ENCODE assay signal across 17 cellular contexts in the genomic region with DNA sequence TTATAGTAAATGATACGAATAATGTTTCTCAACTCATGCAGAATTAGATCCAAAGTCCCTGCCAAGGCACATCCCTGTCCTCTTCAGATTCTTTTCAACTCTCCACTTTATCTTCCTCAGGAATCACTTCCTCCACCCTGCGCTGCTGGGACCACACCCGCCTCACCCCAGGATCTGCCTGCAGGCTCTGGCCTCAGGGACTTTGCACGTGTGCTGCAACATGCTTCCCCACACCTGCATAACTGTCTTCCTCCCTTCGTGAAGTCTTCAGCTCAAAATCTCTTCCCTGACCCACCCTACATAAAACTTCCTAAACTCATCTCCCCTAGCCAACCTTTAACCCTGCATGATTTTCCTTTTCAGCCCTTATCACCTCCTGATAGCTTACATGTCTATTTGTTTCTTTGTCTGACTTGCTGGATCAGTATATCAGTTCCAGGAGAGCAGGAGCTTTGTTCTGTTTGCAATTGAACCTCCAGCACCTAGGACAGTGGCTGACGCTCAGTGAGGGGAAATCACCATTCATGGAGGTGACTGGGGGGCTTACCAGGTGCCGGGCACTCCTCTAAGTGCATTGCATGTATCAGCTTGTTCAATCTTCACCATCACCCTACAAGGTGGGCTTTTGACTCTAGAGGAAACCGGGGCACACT. TPM values are rescaled to one million over a fixed set of nuclear protein-coding genes. Genes with fewer than 3 reads are reported as not detected.
DNase-seq lines count a peak whose midpoint lies in the region; ATAC-seq, FAIRE-seq and TF ChIP-seq lines count a peak whose summit lies in the region.
"Had no signal": no experiment of that assay in that cellular context is flagged by ENCODE, and none has a peak within 500 bp of the region (broad histone marks: within the 10 kb centered on the region; RNA-seq: fewer than 3 reads in every experiment).

No MANE protein-coding gene starts in this region.

- H2AFZ ChIP-seq in GM23338: no peak overlapping the region

- H3K4me2 ChIP-seq in A549 (no peak overlapping the region), GM23338 (no peak overlapping the region)
- H3K4me2 ChIP-seq: KMS-11 had no signal

- no peaks in the 10 kb centered on the region for H4K20me1 ChIP-seq in GM23338 (replicated peaks; ENCODE audit: insufficient read depth)

- no peak overlapping the region for H3K4me3 ChIP-seq in A549
- H3K4me3 ChIP-seq in GM23338: no peak overlapping the region
- H3K4me3 ChIP-seq in adipocyte (ENCODE audit: low read length): no peak overlapping the region
- H3K4me3 ChIP-seq in CD8-positive, alpha-beta memory T cell (ENCODE audit: low read length): no peak overlapping the region

- FAIRE-seq in A549 (lab: Jason Lieb, UNC): no peak
- FAIRE-seq: D721Med had no signal

- no peaks in the 10 kb centered on the region for H3K9me3 Mint-ChIP-seq in GM23338
- peaks cover 0 to 3% (median 0%) of the 10 kb centered on the region in 5 donors for H3K9me3 Mint-ChIP-seq in CD8-positive, alpha-beta memory T cell
- peaks cover 5% of the 10 kb centered on the region for H3K9me3 Mint-ChIP-seq in stimulated activated memory B cell treated with anti-CD40 and anti-IgM and Interleukin-4, amounts not matched to agents 10 μg/mL and 1 μg/mL and 100 μg/mL, for 72 hours

- H3F3A ChIP-seq in GM23338 (replicated peaks; ENCODE audit: low read depth): no peaks in the 10 kb centered on the region

- no peaks in the 10 kb centered on the region for H3K36me3 Mint-ChIP-seq in GM23338 (ENCODE audit: low read depth)
- H3K36me3 Mint-ChIP-seq in CD8-positive, alpha-beta memory T cell: no peaks in the 10 kb centered on the region
- H3K36me3 Mint-ChIP-seq in stimulated activated memory B cell treated with anti-CD40 and anti-IgM and Interleukin-4, amounts not matched to agents 10 μg/mL and 1 μg/mL and 100 μg/mL, for 72 hours: no peaks in the 10 kb centered on the region
- H3K36me3 Mint-ChIP-seq: CD4-positive, CD25-positive, alpha-beta regulatory T cell had no signal

- TF ChIP-seq EP300 in A549 (IDR thresholded peaks at IDR 0.05): no peak
- no peak for TF ChIP-seq EP300 in Ishikawa (IDR thresholded peaks at IDR 0.05; ENCODE audit: borderline replicate concordance)

- H3K27me3 Mint-ChIP-seq in GM23338 (ENCODE audit: insufficient read depth, low read depth, poor library complexity): peaks cover 5% of the 10 kb centered on the region
- H3K27me3 Mint-ChIP-seq in CD8-positive, alpha-beta memory T cell: peaks cover 3 to 4% of the 10 kb centered on the region in 2 donors
- no peaks in the 10 kb centered on the region for H3K27me3 Mint-ChIP-seq in stimulated activated memory B cell treated with anti-CD40 and anti-IgM and Interleukin-4, amounts not matched to agents 10 μg/mL and 1 μg/mL and 100 μg/mL, for 72 hours
- H3K27me3 Mint-ChIP-seq: CD4-positive, CD25-positive, alpha-beta regulatory T cell had no signal

- WGBS in A549 (ENCODE audit: missing lambda C conversion rate): 7% methylated on average over 8 of the region's 8 CpGs

- H3K4me3 Mint-ChIP-seq in GM23338: no peak overlapping the region
- H3K4me3 Mint-ChIP-seq in CD8-positive, alpha-beta memory T cell: no peak overlapping the region
- H3K4me3 Mint-ChIP-seq in stimulated activated memory B cell treated with anti-CD40 and anti-IgM and Interleukin-4, amounts not matched to agents 10 μg/mL and 1 μg/mL and 100 μg/mL, for 72 hours: no peak overlapping the region
- H3K4me3 Mint-ChIP-seq: CD4-positive, CD25-positive, alpha-beta regulatory T cell had no signal

- no peak overlapping the region for H3K9ac ChIP-seq in adipocyte (ENCODE audit: low read length)
- H3K9ac ChIP-seq: KMS-11 had no signal

- POLR2A ChIA-PET in A549 (lab: Yijun Ruan, JAX): no interaction called here
- POLR2A ChIA-PET in CD8-positive, alpha-beta memory T cell (lab: Charles Lee): no interaction called here

- no peak overlapping the region for H3K27ac ChIP-seq in A549
- no peak overlapping the region for H3K27ac ChIP-seq in GM23338 (ENCODE audit: low read depth)
- no peak overlapping the region for H3K27ac ChIP-seq in CD8-positive, alpha-beta memory T cell (ENCODE audit: low read depth, low read length)
- H3K27ac ChIP-seq: KMS-11 had no signal

- H3K27me3 ChIP-seq in GM23338 (ENCODE audit: insufficient read depth) (no peaks in the 10 kb centered on the region), adipocyte (replicated peaks; ENCODE audit: control insufficient read depth, insufficient read depth, low read length) (peaks cover 24% of the 10 kb centered on the region)
- H3K27me3 ChIP-seq in CD8-positive, alpha-beta memory T cell (ENCODE audit: insufficient read depth, low read length, poor library complexity, severe bottlenecking): no peaks in the 10 kb centered on the region
- H3K27me3 ChIP-seq: BE2C had no signal

- CTCF ChIA-PET in A549 (lab: Yijun Ruan, JAX): interaction anchor here (0.6 to 1.7 kb wide), 6 partner anchors 17 to 711 kb away, joined by 3 to 8 read pairs (median 4); no protein-coding TSS in a partner anchor
- CTCF ChIA-PET in CD8-positive, alpha-beta memory T cell (lab: Charles Lee): interaction anchor here (1.8 kb wide), 1 partner anchor 12 kb away, joined by 5 read pairs; no protein-coding TSS in a partner anchor

- ATAC-seq in A549: no peak
- no peak for ATAC-seq in GM23338
- no peak for ATAC-seq in GM21737 (IDR thresholded peaks at IDR 0.05; ENCODE audit: unreplicated experiment)
- ATAC-seq in esophagus mucosa: no peak
- no peak for ATAC-seq in stimulated activated memory B cell treated with anti-CD40 and anti-IgM and Interleukin-4, amounts not matched to agents 10 μg/mL and 1 μg/mL and 100 μg/mL, for 72 hours

- H3K4me1 ChIP-seq in A549 (no peaks in the 10 kb centered on the region), GM23338 (ENCODE audit: insufficient read depth) (no peaks in the 10 kb centered on the region; the same call in 1 of the 2 replicates), adipocyte (ENCODE audit: control insufficient read depth, insufficient read depth, low read length) (no peaks in the 10 kb centered on the region)
- H3K4me1 ChIP-seq in CD8-positive, alpha-beta memory T cell (ENCODE audit: insufficient read depth, low read length): no peaks in the 10 kb centered on the region
- H3K4me1 ChIP-seq: Caco-2 had no signal

- H3K27ac Mint-ChIP-seq in GM23338: no peak overlapping the region
- H3K27ac Mint-ChIP-seq in CD8-positive, alpha-beta memory T cell: no peak overlapping the region
- no peak overlapping the region for H3K27ac Mint-ChIP-seq in stimulated activated memory B cell treated with anti-CD40 and anti-IgM and Interleukin-4, amounts not matched to agents 10 μg/mL and 1 μg/mL and 100 μg/mL, for 72 hours
- H3K27ac Mint-ChIP-seq: CD4-positive, CD25-positive, alpha-beta regulatory T cell had no signal

- H3K4me1 Mint-ChIP-seq in GM23338: peaks cover 5% of the 10 kb centered on the region; the same call in 1 of the 3 replicates
- no peaks in the 10 kb centered on the region for H3K4me1 Mint-ChIP-seq in CD8-positive, alpha-beta memory T cell
- H3K4me1 Mint-ChIP-seq in stimulated activated memory B cell treated with anti-CD40 and anti-IgM and Interleukin-4, amounts not matched to agents 10 μg/mL and 1 μg/mL and 100 μg/mL, for 72 hours: no peaks in the 10 kb centered on the region
- H3K4me1 Mint-ChIP-seq: CD4-positive, CD25-positive, alpha-beta regulatory T cell had no signal

- H3K79me2 ChIP-seq in GM23338 (replicated peaks; ENCODE audit: insufficient read depth): no peaks in the 10 kb centered on the region

- H3K9me3 ChIP-seq in A549: no peaks in the 10 kb centered on the region
- no peaks in the 10 kb centered on the region for H3K9me3 ChIP-seq in adipocyte (ENCODE audit: control insufficient read depth, low read length)
- H3K9me3 ChIP-seq in CD8-positive, alpha-beta memory T cell (ENCODE audit: low read length): no peaks in the 10 kb centered on the region
- H3K9me3 ChIP-seq: BE2C, Caco-2 had no signal

- no peak for DNase-seq in A549 (ENCODE audit: low read depth in 1 of 2, low spot score in 1 of 2)
- no peak for DNase-seq in GM23338 (ENCODE audit: low spot score)
- DNase-seq in adipocyte (ENCODE audit: low read depth): peak; percentile 8
- DNase-seq in CD8-positive, alpha-beta memory T cell: no peak
- DNase-seq: ACHN; BE2C; C1 segment of cervical spinal cord; Caco-2; CD4-positive, CD25-positive, alpha-beta regulatory T cell; GDM1; HCEC 1CT had no signal

- TF ChIP-seq POLR2A in A549 (IDR thresholded peaks at IDR 0.05; ENCODE audit: low read length): no peak

- H3K36me3 ChIP-seq in GM23338 (ENCODE audit: insufficient read depth) (no peaks in the 10 kb centered on the region), adipocyte (ENCODE audit: control insufficient read depth, insufficient read depth, low read length, severe bottlenecking) (no peaks in the 10 kb centered on the region)
- H3K36me3 ChIP-seq in CD8-positive, alpha-beta memory T cell (ENCODE audit: insufficient read depth, low read length): no peaks in the 10 kb centered on the region
- H3K36me3 ChIP-seq: BE2C had no signal

- H3K9me2 ChIP-seq in GM23338 (ENCODE audit: insufficient read depth): no peaks in the 10 kb centered on the region; the same call in 1 of the 2 replicates

- TF ChIP-seq RAD21 in A549 (conservative IDR thresholded peaks at IDR 0.05 in 1 of 2, IDR thresholded peaks at IDR 0.05 in 1 of 2) (no peak), Ishikawa (IDR thresholded peaks at IDR 0.05; ENCODE audit: low read depth) (no peak)

- TF ChIP-seq CTCF in A549 (IDR thresholded peaks at IDR 0.05): no peak
- TF ChIP-seq CTCF in GM23338 (conservative IDR thresholded peaks at IDR 0.05; ENCODE audit: low read depth in 2 of 2): no peak

TF ChIP-seq in GM23338, 12 proteins besides CTCF, POLR2A, EP300 and RAD21 (continues in another document):
- no peak for TF ChIP-seq EZH2 (IDR thresholded peaks at IDR 0.05; ENCODE audit: low read depth, unreplicated experiment)

RNA-seq across cellular contexts. Expression of a gene that starts 47.5 kb away (rescaled TPM):
- polyA plus RNA-seq in A549 (2011; rRNA removed) (0.15 TPM in 1 of 2 replicates, not detected in the other), A549 (2017; fragmentation: RNase III; extraction: RNeasy Plus Mini Kit Qiagen cat#74134 plus additional on column Dnase treatment) (0.09 to 0.13 TPM in 2 of 3 replicates, not detected in the other), GM23338 (2016; fragmentation: Nextera tagmentation; extraction: Ambion mirVana) (0.24 TPM in 1 of 2 replicates, not detected in the other)
- not detected in 2 replicates for polyA plus RNA-seq in A549 (2012; cell fraction: cytosol; rRNA removed)
- polyA plus RNA-seq in A549 (2012; cell fraction: nucleus; rRNA removed): 0.01 and 0.36 TPM in 2 replicates
- not detected in 2 replicates for polyA minus RNA-seq in A549 (2011; rRNA and poly(A)+ RNA removed)
- 0.50 and 1.9 TPM in 2 replicates for total RNA-seq in GM23338 (2014; rRNA removed; shearing (Covaris generic))
- total RNA-seq in CD8-positive, alpha-beta memory T cell: not detected
- not detected for polyA plus RNA-seq in CD8-positive, alpha-beta memory T cell
- total RNA-seq in esophagus mucosa: 0.68 TPM
- total RNA-seq: Caco-2; CD4-positive, CD25-positive, alpha-beta regulatory T cell had no signal
- polyA plus RNA-seq: CD4-positive, CD25-positive, alpha-beta regulatory T cell had no signal
